ENCODE assay signal across 15 cellular contexts in the genomic region with DNA sequence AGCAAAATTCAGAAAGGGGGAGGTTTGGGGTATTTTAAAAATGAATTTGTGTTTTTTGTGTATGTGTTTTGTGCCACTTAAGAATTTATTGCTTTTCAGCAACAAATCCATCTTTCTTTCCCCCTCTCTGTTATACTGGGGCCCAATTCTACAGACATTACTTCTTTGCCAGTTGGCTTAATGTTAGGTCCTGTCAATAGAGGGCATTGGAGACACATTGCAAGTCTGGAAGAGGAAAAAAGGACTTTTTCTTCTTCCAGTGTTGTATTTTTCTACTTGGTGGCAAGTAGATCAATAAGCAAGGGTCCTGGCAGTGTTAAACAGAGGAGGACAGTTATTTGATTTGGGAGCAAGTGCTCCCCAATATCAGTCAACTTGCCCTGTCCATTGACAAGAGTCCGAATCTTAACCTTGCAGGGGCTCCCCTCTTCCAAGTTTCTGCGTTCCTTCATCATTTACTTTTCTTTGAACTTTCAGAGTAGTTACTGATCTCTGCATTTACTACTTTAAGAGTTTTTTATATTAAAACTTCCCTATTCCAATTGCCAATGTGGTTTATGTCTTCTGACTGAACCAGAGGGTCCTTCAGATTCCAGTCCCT. TPM values are rescaled to one million over a fixed set of nuclear protein-coding genes. Genes with fewer than 3 reads are reported as not detected.
A peak's percentile ranks its signal among the peaks of the same experiment; 100 is the strongest.
DNase-seq lines count a peak whose midpoint lies in the region; ATAC-seq, FAIRE-seq and TF ChIP-seq lines count a peak whose summit lies in the region.
"Had no signal": no experiment of that assay in that cellular context is flagged by ENCODE, and none has a peak within 500 bp of the region (broad histone marks: within the 10 kb centered on the region; RNA-seq: fewer than 3 reads in every experiment).

No MANE protein-coding gene starts in this region.

- no peaks in the 10 kb centered on the region for H3K79me2 ChIP-seq in GM23248 (ENCODE audit: insufficient read depth)

- H3K9me2 ChIP-seq in GM23248 (ENCODE audit: insufficient read depth), result no peaks in the 10 kb centered on the region

- no peak for DNase-seq in CD4-positive, alpha-beta T cell
- DNase-seq in GM23248 (peak; percentile 12), kidney (no peak), uterus (no peak), vagina (ENCODE audit: extremely low spot score in 2 of 2) (no peak), NCI-H1048 (lab: John Stamatoyannopoulos, UW) (no peak), anterior cingulate cortex (lab: John Stamatoyannopoulos, UW) (no peak)
- no peak for DNase-seq in activated CD8-positive, alpha-beta T cell treated with anti-CD3 and anti-CD28 coated beads for 36 hours
- DNase-seq: activated T-cell treated with anti-CD3 and anti-CD28 coated beads, Interleukin-2, amount 50 U/mL, for 1 hour; GF-D8; NCI-H146; stimulated activated naive B cell treated with anti-CD40 and anti-IgM and Interleukin-4, amounts not matched to agents 10 μg/mL and 1 μg/mL and 100 μg/mL, for 72 hours; T-helper 1 cell had no signal

- H4K20me1 ChIP-seq in GM23248 (ENCODE audit: insufficient read depth), result no peaks in the 10 kb centered on the region

- H3K4me3 ChIP-seq in GM23248 (no peak overlapping the region), kidney (ENCODE audit: low read length in 2 of 2) (no peak overlapping the region), uterus (no peak overlapping the region), vagina (no peak overlapping the region)

- H3K9me3 ChIP-seq in CD4-positive, alpha-beta T cell (ENCODE audit: control insufficient read depth, low read length), result no peaks in the 10 kb centered on the region
- H3K9me3 ChIP-seq in GM23248 (ENCODE audit: low read depth) (no peaks in the 10 kb centered on the region), kidney (ENCODE audit: control insufficient read depth in 1 of 2, low read length in 2 of 2) (no peaks in the 10 kb centered on the region), uterus (no peaks in the 10 kb centered on the region), vagina (no peaks in the 10 kb centered on the region)

- CTCF ChIA-PET in CD4-positive, alpha-beta T cell (lab: Charles Lee), result no interaction called here
- CTCF ChIA-PET in activated CD8-positive, alpha-beta T cell treated with anti-CD3 and anti-CD28 coated beads for 36 hours (lab: Charles Lee), result interaction anchor here (1.9 kb wide), 1 partner anchor 48 kb away, joined by 8 read pairs; no protein-coding TSS in a partner anchor

- H3F3A ChIP-seq in GM23248 (ENCODE audit: insufficient read depth), result no peaks in the 10 kb centered on the region

- 64 to 66% methylated on average over 2 of the region's 2 CpGs for WGBS in GM23248 (ENCODE audit: low coverage in 1 of 2, low lambda C conversion rate in 2 of 2, missing lambda C conversion rate in 2 of 2), 2 experiments

- peak overlapping the region; percentile 92 for H3K27ac Mint-ChIP-seq in CD4-positive, alpha-beta T cell
- peak overlapping the region; percentile 1 for H3K27ac Mint-ChIP-seq in activated CD8-positive, alpha-beta T cell treated with anti-CD3 and anti-CD28 coated beads for 36 hours
- H3K27ac Mint-ChIP-seq: stimulated activated naive B cell treated with anti-CD40 and anti-IgM and Interleukin-4, amounts not matched to agents 10 μg/mL and 1 μg/mL and 100 μg/mL, for 72 hours had no signal

- peaks cover 79% of the 10 kb centered on the region for H3K4me1 Mint-ChIP-seq in CD4-positive, alpha-beta T cell (ENCODE audit: low read depth)
- H3K4me1 Mint-ChIP-seq in activated CD8-positive, alpha-beta T cell treated with anti-CD3 and anti-CD28 coated beads for 36 hours (ENCODE audit: low read depth), result peaks cover 69% of the 10 kb centered on the region

- in situ Hi-C loops in GM23248 (cut with MboI), result no loop called here

- H3K4me2 ChIP-seq in GM23248 (ENCODE audit: unreplicated experiment), result no peak overlapping the region

- ATAC-seq in CD4-positive, alpha-beta T cell (ENCODE audit: poor library complexity), result peak; percentile 65
- ATAC-seq in activated CD8-positive, alpha-beta T cell treated with anti-CD3 and anti-CD28 coated beads for 36 hours, result peak; percentile 26
- ATAC-seq: stimulated activated naive B cell treated with anti-CD40 and anti-IgM and Interleukin-4, amounts not matched to agents 10 μg/mL and 1 μg/mL and 100 μg/mL, for 72 hours had no signal

- H2AFZ ChIP-seq in GM23248, result no peak overlapping the region

- H3K27me3 ChIP-seq in CD4-positive, alpha-beta T cell (ENCODE audit: control insufficient read depth, insufficient read depth, low read length), result no peaks in the 10 kb centered on the region
- H3K27me3 ChIP-seq in GM23248 (replicated peaks; ENCODE audit: insufficient read depth) (peaks cover 53% of the 10 kb centered on the region), uterus (no peaks in the 10 kb centered on the region), vagina (no peaks in the 10 kb centered on the region)

- TF ChIP-seq CTCF in CD4-positive, alpha-beta T cell (IDR thresholded peaks at IDR 0.05), result peak; percentile 54
- TF ChIP-seq CTCF in activated CD8-positive, alpha-beta T cell treated with anti-CD3 and anti-CD28 coated beads for 36 hours (IDR thresholded peaks at IDR 0.05), result peak; percentile 52
- peak; percentile 25 for TF ChIP-seq CTCF in kidney (IDR thresholded peaks at IDR 0.05; ENCODE audit: borderline replicate concordance, extremely low read depth, insufficient read depth)
- TF ChIP-seq CTCF in uterus (IDR thresholded peaks at IDR 0.05), result no peak
- TF ChIP-seq CTCF in vagina (IDR thresholded peaks at IDR 0.05), result no peak

- no peak for TF ChIP-seq POLR2A in uterus (IDR thresholded peaks at IDR 0.05)
- no peak for TF ChIP-seq POLR2A in vagina (IDR thresholded peaks at IDR 0.05)

- no peak overlapping the region for H3K27ac ChIP-seq in CD4-positive, alpha-beta T cell (ENCODE audit: low read depth, low read length)
- H3K27ac ChIP-seq in GM23248, result no peak overlapping the region
- H3K27ac ChIP-seq in kidney (ENCODE audit: low read depth in 2 of 2, low read length in 2 of 2), result no peak overlapping the region
- H3K27ac ChIP-seq in uterus, result no peak overlapping the region
- no peak overlapping the region for H3K27ac ChIP-seq in vagina

- intact Hi-C loops in CD4-positive, alpha-beta T cell (cut with DNase I, micrococcal nuclease), result loop anchor here (1.0 kb wide), 1 partner anchor 48 kb away; no protein-coding TSS in a partner anchor
- intact Hi-C loops in activated CD8-positive, alpha-beta T cell treated with anti-CD3 and anti-CD28 coated beads for 36 hours (cut with micrococcal nuclease), result loop anchor here (2.0 kb wide), 1 partner anchor 48 kb away; no protein-coding TSS in a partner anchor
- intact Hi-C loops in kidney (cut with DNase I), result no loop called here
- intact Hi-C loops in uterus (cut with DNase I; ENCODE audit: low total_unique reads), result no loop called here
- intact Hi-C loops in vagina (cut with DNase I), result no loop called here

- POLR2A ChIA-PET in CD4-positive, alpha-beta T cell (lab: Charles Lee), result interaction anchor here (1.0 kb wide), 1 partner anchor 8 kb away, joined by 3 read pairs; no protein-coding TSS in a partner anchor
- POLR2A ChIA-PET in activated CD8-positive, alpha-beta T cell treated with anti-CD3 and anti-CD28 coated beads for 36 hours (lab: Charles Lee), result no interaction called here

- H3K4me1 ChIP-seq in GM23248 (ENCODE audit: insufficient read depth), result no peaks in the 10 kb centered on the region
- H3K4me1 ChIP-seq in kidney (ENCODE audit: control insufficient read depth in 1 of 2, insufficient read depth in 1 of 2, low read depth in 1 of 2, low read length in 2 of 2), result no peaks in the 10 kb centered on the region
- H3K4me1 ChIP-seq in uterus, result no peaks in the 10 kb centered on the region
- H3K4me1 ChIP-seq in vagina, result no peaks in the 10 kb centered on the region

- peaks cover 15% of the 10 kb centered on the region for H3K36me3 Mint-ChIP-seq in CD4-positive, alpha-beta T cell (ENCODE audit: low read depth)
- peaks cover 13% of the 10 kb centered on the region for H3K36me3 Mint-ChIP-seq in activated CD8-positive, alpha-beta T cell treated with anti-CD3 and anti-CD28 coated beads for 36 hours (ENCODE audit: low read depth)

- H3K36me3 ChIP-seq in GM23248 (ENCODE audit: low read depth) (no peaks in the 10 kb centered on the region), kidney (ENCODE audit: control insufficient read depth in 1 of 2, insufficient read depth in 2 of 2, low read length in 2 of 2) (no peaks in the 10 kb centered on the region), uterus (no peaks in the 10 kb centered on the region), vagina (no peaks in the 10 kb centered on the region)

- H3K27me3 Mint-ChIP-seq in CD4-positive, alpha-beta T cell, result no peaks in the 10 kb centered on the region
- H3K27me3 Mint-ChIP-seq in activated CD8-positive, alpha-beta T cell treated with anti-CD3 and anti-CD28 coated beads for 36 hours, result no peaks in the 10 kb centered on the region
- H3K27me3 Mint-ChIP-seq: stimulated activated naive B cell treated with anti-CD40 and anti-IgM and Interleukin-4, amounts not matched to agents 10 μg/mL and 1 μg/mL and 100 μg/mL, for 72 hours had no signal

- H3K4me3 Mint-ChIP-seq in CD4-positive, alpha-beta T cell, result no peak overlapping the region
- no peak overlapping the region for H3K4me3 Mint-ChIP-seq in activated CD8-positive, alpha-beta T cell treated with anti-CD3 and anti-CD28 coated beads for 36 hours
- H3K4me3 Mint-ChIP-seq: stimulated activated naive B cell treated with anti-CD40 and anti-IgM and Interleukin-4, amounts not matched to agents 10 μg/mL and 1 μg/mL and 100 μg/mL, for 72 hours had no signal

- no peak for FAIRE-seq in kidney (lab: Jason Lieb, UNC)
- FAIRE-seq: endometrium had no signal

- H3K9ac ChIP-seq in GM23248, result no peak overlapping the region
- no peak overlapping the region for H3K9ac ChIP-seq in kidney (ENCODE audit: low read length in 2 of 2)

- H3K9me3 Mint-ChIP-seq in CD4-positive, alpha-beta T cell, result peaks cover 5% of the 10 kb centered on the region
- peaks cover 9% of the 10 kb centered on the region for H3K9me3 Mint-ChIP-seq in activated CD8-positive, alpha-beta T cell treated with anti-CD3 and anti-CD28 coated beads for 36 hours

RNA-seq across cellular contexts. Expression of gene SCML4, which starts 23.4 kb away (rescaled TPM):
- total RNA-seq in CD4-positive, alpha-beta T cell, result 10 to 100 TPM; 44.1 to 47.8 TPM
- not detected in 2 replicates for total RNA-seq in GM23248 (2014; rRNA removed; shearing (Covaris generic))
- polyA plus RNA-seq in GM23248 (2016; fragmentation: Nextera tagmentation; extraction: Ambion mirVana), result not detected in 2 replicates
- 10 to 100 TPM; 14.8 to 17.9 TPM for total RNA-seq in activated CD8-positive, alpha-beta T cell treated with anti-CD3 and anti-CD28 coated beads for 36 hours
- total RNA-seq in kidney, result 5.4 TPM
- polyA plus RNA-seq in kidney (ENCODE audit: insufficient read depth, low read depth, low replicate concordance), result 0.22 TPM
- under 1 TPM in 2 of 4 donors, not detected in 2; 0.14 to 0.18 TPM for total RNA-seq in uterus
- total RNA-seq in vagina, result 7.6 TPM
- total RNA-seq: lung microvascular endothelial cell had no signal

Comparison
In these comparisons a context has a peak if more than half of its experiments do, and no peak if none do; other contexts are left out.
1. CTCF ChIP-seq: peak in CD4-positive, alpha-beta T cell (single experiment), activated CD8-positive, alpha-beta T cell treated with anti-CD3 and anti-CD28 coated beads for 36 hours (single experiment) and kidney (single experiment); none in uterus (0 of 4) and vagina (0 of 3).
2. intact Hi-C loops: an anchor here in CD4-positive, alpha-beta T cell (1.0 kb wide) and activated CD8-positive, alpha-beta T cell treated with anti-CD3 and anti-CD28 coated beads for 36 hours (2.0 kb wide); none called in kidney, uterus and vagina.